Comparison of ENCODE assay signal across 8 cellular contexts in genomic region chr9:127918201-127919107, GRCh38. TPM values are rescaled to one million over a fixed set of nuclear protein-coding genes. Genes with fewer than 3 reads are reported as not detected.
A peak's percentile ranks its signal among the peaks of the same experiment; 100 is the strongest.
DNase-seq lines count a peak whose midpoint lies in the region; ATAC-seq and TF ChIP-seq lines count a peak whose summit lies in the region.

No MANE protein-coding gene starts in this region.

- H3K9me3 Mint-ChIP-seq in activated naive CD4-positive, alpha-beta T cell treated with anti-CD3 and anti-CD28 coated beads for 36 hours, result no peaks in the 10 kb centered on the region
- no peaks in the 10 kb centered on the region for H3K9me3 Mint-ChIP-seq in activated T-helper 1 cell treated with anti-CD3 and anti-CD28 coated beads, Interleukin-12 subunit alpha, Interleukin-12 subunit beta, Interleukin-2, Interleukin-4 antibody, amounts not matched to agents 30 ng/mL and 10 ng/mL and 1 ng/mL, durations not matched to agents 14 hours and 24 hours and 36 hours
- H3K9me3 Mint-ChIP-seq in immature natural killer cell, result no peaks in the 10 kb centered on the region

- no peak for DNase-seq in activated naive CD4-positive, alpha-beta T cell treated with anti-CD3 and anti-CD28 coated beads for 36 hours
- no peak for DNase-seq in activated naive CD4-positive, alpha-beta T cell treated with anti-CD3 and anti-CD28 coated beads, Interleukin-2, amount 50 U/mL, for 16 hours
- DNase-seq in activated T-helper 1 cell treated with anti-CD3 and anti-CD28 coated beads, Interleukin-12 subunit alpha, Interleukin-12 subunit beta, Interleukin-2, Interleukin-4 antibody, amounts not matched to agents 30 ng/mL and 10 ng/mL and 1 ng/mL, durations not matched to agents 14 hours and 24 hours and 36 hours (ENCODE audit: low spot score), result no peak
- DNase-seq in immature natural killer cell (peak in 1 of 3 donors; percentile 25), upper lobe of right lung (no peak), NCI-H2227 treated with DMSO at 0.1 percent for 48 hours (lab: John Stamatoyannopoulos, UW) (no peak)
- no peak for DNase-seq in activated CD4-positive, CD25-positive, alpha-beta regulatory T cell (lab: John Stamatoyannopoulos, UW)
- DNase-seq in effector CD8-positive, alpha-beta T cell (lab: John Stamatoyannopoulos, UW), result no peak

- CTCF ChIA-PET in activated naive CD4-positive, alpha-beta T cell treated with anti-CD3 and anti-CD28 coated beads for 36 hours (lab: Charles Lee), result interaction anchor here (0.6 to 7.9 kb wide), 8 partner anchors 11 to 183 kb away, joined by 3 to 56 read pairs (median 3); partner anchors contain the start of genes CDK9 and TOR2A

- H3K27me3 ChIP-seq in upper lobe of right lung, result no peaks in the 10 kb centered on the region

- peaks cover 4% of the 10 kb centered on the region for H3K36me3 Mint-ChIP-seq in activated naive CD4-positive, alpha-beta T cell treated with anti-CD3 and anti-CD28 coated beads for 36 hours (ENCODE audit: low read depth)
- H3K36me3 Mint-ChIP-seq in activated T-helper 1 cell treated with anti-CD3 and anti-CD28 coated beads, Interleukin-12 subunit alpha, Interleukin-12 subunit beta, Interleukin-2, Interleukin-4 antibody, amounts not matched to agents 30 ng/mL and 10 ng/mL and 1 ng/mL, durations not matched to agents 14 hours and 24 hours and 36 hours (ENCODE audit: low read depth), result peaks cover 4% of the 10 kb centered on the region
- peaks cover 0 to 4% (median 0%) of the 10 kb centered on the region in 3 donors for H3K36me3 Mint-ChIP-seq in immature natural killer cell

- peak overlapping the region; percentile 47 for H3K27ac ChIP-seq in upper lobe of right lung

- no peaks in the 10 kb centered on the region for H3K36me3 ChIP-seq in upper lobe of right lung

- no peak for ATAC-seq in upper lobe of right lung

- no peaks in the 10 kb centered on the region for H3K27me3 Mint-ChIP-seq in activated naive CD4-positive, alpha-beta T cell treated with anti-CD3 and anti-CD28 coated beads for 36 hours (ENCODE audit: low read depth)
- peaks cover 6% of the 10 kb centered on the region for H3K27me3 Mint-ChIP-seq in activated T-helper 1 cell treated with anti-CD3 and anti-CD28 coated beads, Interleukin-12 subunit alpha, Interleukin-12 subunit beta, Interleukin-2, Interleukin-4 antibody, amounts not matched to agents 30 ng/mL and 10 ng/mL and 1 ng/mL, durations not matched to agents 14 hours and 24 hours and 36 hours (ENCODE audit: insufficient read depth)
- H3K27me3 Mint-ChIP-seq in immature natural killer cell (ENCODE audit: low read depth in 3 of 3), result peaks cover 5 to 7% (median 6%) of the 10 kb centered on the region in 3 donors

- TF ChIP-seq CTCF in upper lobe of right lung (IDR thresholded peaks at IDR 0.05), result no peak

- H3K4me3 ChIP-seq in upper lobe of right lung, result no peak overlapping the region

- H3K9me3 ChIP-seq in upper lobe of right lung, result no peaks in the 10 kb centered on the region

- intact Hi-C loops in activated naive CD4-positive, alpha-beta T cell treated with anti-CD3 and anti-CD28 coated beads for 36 hours (cut with micrococcal nuclease), result loop anchor here (5.0 kb wide), 2 partner anchors 36 to 306 kb away; partner anchors contain the start of gene STXBP1
- intact Hi-C loops in activated T-helper 1 cell treated with anti-CD3 and anti-CD28 coated beads, Interleukin-12 subunit alpha, Interleukin-12 subunit beta, Interleukin-2, Interleukin-4 antibody, amounts not matched to agents 30 ng/mL and 10 ng/mL and 1 ng/mL, durations not matched to agents 14 hours and 24 hours and 36 hours (cut with micrococcal nuclease), result loop anchor here (5.0 kb wide), 2 partner anchors 36 to 466 kb away; partner anchors contain the start of genes LRSAM1 and RPL12
- intact Hi-C loops in upper lobe of right lung (cut with DNase I), result no loop called here

- H3K4me3 Mint-ChIP-seq in activated naive CD4-positive, alpha-beta T cell treated with anti-CD3 and anti-CD28 coated beads for 36 hours, result peak overlapping the region; percentile 12
- peak overlapping the region; percentile 19 for H3K4me3 Mint-ChIP-seq in activated T-helper 1 cell treated with anti-CD3 and anti-CD28 coated beads, Interleukin-12 subunit alpha, Interleukin-12 subunit beta, Interleukin-2, Interleukin-4 antibody, amounts not matched to agents 30 ng/mL and 10 ng/mL and 1 ng/mL, durations not matched to agents 14 hours and 24 hours and 36 hours
- peak overlapping the region; percentile 16 to 33 (median 22) for H3K4me3 Mint-ChIP-seq in immature natural killer cell

- H3K4me1 Mint-ChIP-seq in activated naive CD4-positive, alpha-beta T cell treated with anti-CD3 and anti-CD28 coated beads for 36 hours (ENCODE audit: low read depth), result peaks cover 44% of the 10 kb centered on the region
- peaks cover 51% of the 10 kb centered on the region for H3K4me1 Mint-ChIP-seq in activated T-helper 1 cell treated with anti-CD3 and anti-CD28 coated beads, Interleukin-12 subunit alpha, Interleukin-12 subunit beta, Interleukin-2, Interleukin-4 antibody, amounts not matched to agents 30 ng/mL and 10 ng/mL and 1 ng/mL, durations not matched to agents 14 hours and 24 hours and 36 hours (ENCODE audit: low read depth)
- H3K4me1 Mint-ChIP-seq in immature natural killer cell, result peaks cover 37 to 47% of the 10 kb centered on the region in 2 donors

- H3K4me1 ChIP-seq in upper lobe of right lung, result peaks cover 57% of the 10 kb centered on the region

- H3K27ac Mint-ChIP-seq in activated naive CD4-positive, alpha-beta T cell treated with anti-CD3 and anti-CD28 coated beads for 36 hours, result no peak overlapping the region
- peak overlapping the region; percentile 29 for H3K27ac Mint-ChIP-seq in activated T-helper 1 cell treated with anti-CD3 and anti-CD28 coated beads, Interleukin-12 subunit alpha, Interleukin-12 subunit beta, Interleukin-2, Interleukin-4 antibody, amounts not matched to agents 30 ng/mL and 10 ng/mL and 1 ng/mL, durations not matched to agents 14 hours and 24 hours and 36 hours
- H3K27ac Mint-ChIP-seq in immature natural killer cell, result peak overlapping the region; percentile 27 to 82 (median 73)

RNA-seq across cellular contexts. Expression of gene ST6GALNAC4, which starts 1.6 kb away (rescaled TPM):
- 10 to 100 TPM; 22.3 to 24.6 TPM for total RNA-seq in activated naive CD4-positive, alpha-beta T cell treated with anti-CD3 and anti-CD28 coated beads for 36 hours
- 30.8 and 31.6 TPM in 2 replicates for total RNA-seq in activated T-helper 1 cell treated with anti-CD3 and anti-CD28 coated beads, Interleukin-12 subunit alpha, Interleukin-12 subunit beta, Interleukin-2, Interleukin-4 antibody, amounts not matched to agents 30 ng/mL and 10 ng/mL and 1 ng/mL, durations not matched to agents 14 hours and 24 hours and 36 hours
- 10 to 100 TPM in 1 of 3 donors, 1 to 10 TPM in 2; 8.7 to 20.1 (median 9.1) TPM for polyA plus RNA-seq in immature natural killer cell
- 58.8 TPM for total RNA-seq in upper lobe of right lung

RNA-seq across cellular contexts. Expression of gene PIP5KL1, which starts 12.1 kb away (rescaled TPM):
- total RNA-seq in activated naive CD4-positive, alpha-beta T cell treated with anti-CD3 and anti-CD28 coated beads for 36 hours, result 1 to 10 TPM; 1.1 to 1.8 TPM
- total RNA-seq in activated T-helper 1 cell treated with anti-CD3 and anti-CD28 coated beads, Interleukin-12 subunit alpha, Interleukin-12 subunit beta, Interleukin-2, Interleukin-4 antibody, amounts not matched to agents 30 ng/mL and 10 ng/mL and 1 ng/mL, durations not matched to agents 14 hours and 24 hours and 36 hours, result 1.1 and 1.2 TPM in 2 replicates
- polyA plus RNA-seq in immature natural killer cell, result under 1 TPM in 2 of 3 donors, not detected in 1; 0.14 to 0.18 TPM
- total RNA-seq in upper lobe of right lung, result 3.5 TPM

RNA-seq across cellular contexts. Expression of gene ST6GALNAC6, which starts 19.1 kb away (rescaled TPM):
- 10 to 100 TPM; 28.7 to 29.1 TPM for total RNA-seq in activated naive CD4-positive, alpha-beta T cell treated with anti-CD3 and anti-CD28 coated beads for 36 hours
- 60.6 and 62.4 TPM in 2 replicates for total RNA-seq in activated T-helper 1 cell treated with anti-CD3 and anti-CD28 coated beads, Interleukin-12 subunit alpha, Interleukin-12 subunit beta, Interleukin-2, Interleukin-4 antibody, amounts not matched to agents 30 ng/mL and 10 ng/mL and 1 ng/mL, durations not matched to agents 14 hours and 24 hours and 36 hours
- 10 to 100 TPM; 84.0 to 97.8 (median 94.1) TPM for polyA plus RNA-seq in immature natural killer cell
- 94.7 TPM for total RNA-seq in upper lobe of right lung

RNA-seq across cellular contexts. Expression of gene DPM2, which starts 19.2 kb away (rescaled TPM):
- total RNA-seq in activated naive CD4-positive, alpha-beta T cell treated with anti-CD3 and anti-CD28 coated beads for 36 hours, result 10 to 100 TPM; 41.6 to 43.4 TPM
- 62.6 and 70.2 TPM in 2 replicates for total RNA-seq in activated T-helper 1 cell treated with anti-CD3 and anti-CD28 coated beads, Interleukin-12 subunit alpha, Interleukin-12 subunit beta, Interleukin-2, Interleukin-4 antibody, amounts not matched to agents 30 ng/mL and 10 ng/mL and 1 ng/mL, durations not matched to agents 14 hours and 24 hours and 36 hours
- polyA plus RNA-seq in immature natural killer cell, result 10 to 100 TPM; 48.0 to 79.7 (median 59.8) TPM
- total RNA-seq in upper lobe of right lung, result 37.1 TPM

RNA-seq across cellular contexts. Expression of gene AK1, which starts 41.0 kb away (rescaled TPM):
- total RNA-seq in activated naive CD4-positive, alpha-beta T cell treated with anti-CD3 and anti-CD28 coated beads for 36 hours, result 10 to 100 TPM; 11.8 to 11.9 TPM
- total RNA-seq in activated T-helper 1 cell treated with anti-CD3 and anti-CD28 coated beads, Interleukin-12 subunit alpha, Interleukin-12 subunit beta, Interleukin-2, Interleukin-4 antibody, amounts not matched to agents 30 ng/mL and 10 ng/mL and 1 ng/mL, durations not matched to agents 14 hours and 24 hours and 36 hours, result 17.2 and 20.8 TPM in 2 replicates
- polyA plus RNA-seq in immature natural killer cell, result 1 to 10 TPM in 1 of 3 donors, under 1 TPM in 1, not detected in 1; 0.12 to 1.0 TPM
- total RNA-seq in upper lobe of right lung, result 158 TPM
